ENCODE assay signal across 9 cellular contexts in genomic region chr14:87306770-87307169, GRCh38.
"Had no signal": no experiment of that assay in that cellular context is flagged by ENCODE, and none has a peak within 500 bp of the region (broad histone marks: within the 10 kb centered on the region; RNA-seq: fewer than 3 reads in every experiment).

No MANE protein-coding gene starts in this region.

- H3K4me3 Mint-ChIP-seq: HFFc6, IgD-negative memory B cell had no signal

- H3K27me3 Mint-ChIP-seq: IgD-negative memory B cell had no signal

- H3K27ac ChIP-seq: GM23248, HL-60 had no signal

- H3K27ac Mint-ChIP-seq: HFFc6, IgD-negative memory B cell had no signal

- H3K9me3 ChIP-seq: HAP-1 had no signal

- DNase-seq: GM23248, GOT3, H7, HFFc6 had no signal

- ATAC-seq: HCT116, HepG2 had no signal

- H3K4me1 Mint-ChIP-seq: IgD-negative memory B cell had no signal

- H3K4me3 ChIP-seq: GM23248, HAP-1 had no signal

- H3K36me3 ChIP-seq: HAP-1 had no signal

- H3K4me1 ChIP-seq: HAP-1 had no signal

- H3K36me3 Mint-ChIP-seq: IgD-negative memory B cell had no signal
